ENCODE assay signal across 8 cellular contexts in genomic region chr3:125052671-125053303, GRCh38. TPM values are rescaled to one million over a fixed set of nuclear protein-coding genes. Genes with fewer than 3 reads are reported as not detected.
DNase-seq lines count a peak whose midpoint lies in the region; ATAC-seq lines count a peak whose summit lies in the region.

No MANE protein-coding gene starts in this region.

- peak overlapping the region; percentile 98 for H3K27ac ChIP-seq in ACC112 (ENCODE audit: low read depth, low read length)

- H3K4me3 ChIP-seq in ACC112 (ENCODE audit: low read depth, low read length), result peak overlapping the region; percentile 94
- H3K4me3 ChIP-seq in GM08714 (ENCODE audit: low read length), result peak overlapping the region; percentile 39; the same call in 1 of the 2 replicates

- H3K4me3 Mint-ChIP-seq in activated CD8-positive, alpha-beta T cell treated with anti-CD3 and anti-CD28 coated beads, Interleukin-2, amount 10 ng/mL, durations not matched to agents 7 days and 5 days, result peak overlapping the region; percentile 92
- peak overlapping the region; percentile 94 to 99 (median 98) for H3K4me3 Mint-ChIP-seq in immature natural killer cell

- DNase-seq in activated CD8-positive, alpha-beta T cell treated with anti-CD3 and anti-CD28 coated beads, Interleukin-2, amount 10 ng/mL, durations not matched to agents 7 days and 5 days, result no peak
- DNase-seq in immature natural killer cell (no peak), superior temporal gyrus (ENCODE audit: extremely low spot score) (peak; percentile 60), NK-92 (lab: John Stamatoyannopoulos, UW; ENCODE audit: unreplicated experiment) (no peak)

- peaks cover 74% of the 10 kb centered on the region for H3K4me1 Mint-ChIP-seq in activated CD8-positive, alpha-beta T cell treated with anti-CD3 and anti-CD28 coated beads, Interleukin-2, amount 10 ng/mL, durations not matched to agents 7 days and 5 days (ENCODE audit: low read depth)
- peaks cover 6 to 78% of the 10 kb centered on the region in 2 donors for H3K4me1 Mint-ChIP-seq in immature natural killer cell

- no peak for ATAC-seq in activated CD8-positive, alpha-beta T cell treated with anti-CD3 and anti-CD28 coated beads, Interleukin-2, amount 10 ng/mL, durations not matched to agents 7 days and 5 days
- ATAC-seq in HG02571 (IDR thresholded peaks at IDR 0.05; ENCODE audit: unreplicated experiment), result no peak
- no peak for ATAC-seq in HG03342 (IDR thresholded peaks at IDR 0.05; ENCODE audit: unreplicated experiment)

- H3K27ac Mint-ChIP-seq in activated CD8-positive, alpha-beta T cell treated with anti-CD3 and anti-CD28 coated beads, Interleukin-2, amount 10 ng/mL, durations not matched to agents 7 days and 5 days, result peak overlapping the region; percentile 84
- peak overlapping the region; percentile 90 to 98 (median 96) for H3K27ac Mint-ChIP-seq in immature natural killer cell

- peaks cover 5% of the 10 kb centered on the region; the same call in 1 of the 2 replicates for H3K36me3 ChIP-seq in ACC112 (ENCODE audit: insufficient read depth, low read length)

- POLR2A ChIA-PET in activated CD8-positive, alpha-beta T cell treated with anti-CD3 and anti-CD28 coated beads, Interleukin-2, amount 10 ng/mL, durations not matched to agents 7 days and 5 days (lab: Charles Lee), result interaction anchor here (0.6 to 2.2 kb wide), 5 partner anchors 28 to 272 kb away, joined by 3 to 7 read pairs (median 4); no protein-coding TSS in a partner anchor

- H3K9me3 Mint-ChIP-seq in activated CD8-positive, alpha-beta T cell treated with anti-CD3 and anti-CD28 coated beads, Interleukin-2, amount 10 ng/mL, durations not matched to agents 7 days and 5 days (ENCODE audit: insufficient read depth), result no peaks in the 10 kb centered on the region
- peaks cover 0 to under 1% (median 0%) of the 10 kb centered on the region in 6 donors for H3K9me3 Mint-ChIP-seq in immature natural killer cell

- H3K79me2 ChIP-seq in ACC112 (ENCODE audit: control insufficient read depth, insufficient read depth, low read length, unreplicated experiment), result peaks cover 68% of the 10 kb centered on the region

- H2AFZ ChIP-seq in ACC112 (ENCODE audit: low read length, unreplicated experiment), result no peak overlapping the region

- CTCF ChIA-PET in activated CD8-positive, alpha-beta T cell treated with anti-CD3 and anti-CD28 coated beads, Interleukin-2, amount 10 ng/mL, durations not matched to agents 7 days and 5 days (lab: Charles Lee), result interaction anchor here (0.9 to 3.1 kb wide), 12 partner anchors 12 to 149 kb away, joined by 3 to 16 read pairs (median 4); no protein-coding TSS in a partner anchor

- H3K36me3 Mint-ChIP-seq in activated CD8-positive, alpha-beta T cell treated with anti-CD3 and anti-CD28 coated beads, Interleukin-2, amount 10 ng/mL, durations not matched to agents 7 days and 5 days (ENCODE audit: low read depth), result peaks cover 45% of the 10 kb centered on the region
- peaks cover 0 to 5% (median 4%) of the 10 kb centered on the region in 3 donors for H3K36me3 Mint-ChIP-seq in immature natural killer cell

- H3K4me1 ChIP-seq in ACC112 (ENCODE audit: control insufficient read depth, insufficient read depth, low read length, unreplicated experiment), result peaks cover 50% of the 10 kb centered on the region

- H3K27me3 ChIP-seq in ACC112 (ENCODE audit: insufficient read depth, low read length), result no peaks in the 10 kb centered on the region

- H3K27me3 Mint-ChIP-seq in activated CD8-positive, alpha-beta T cell treated with anti-CD3 and anti-CD28 coated beads, Interleukin-2, amount 10 ng/mL, durations not matched to agents 7 days and 5 days (ENCODE audit: low read depth), result peaks cover under 1% of the 10 kb centered on the region
- H3K27me3 Mint-ChIP-seq in immature natural killer cell (ENCODE audit: low read depth in 3 of 3), result peaks cover 2 to 9% (median 2%) of the 10 kb centered on the region in 3 donors

RNA-seq across cellular contexts. Expression of gene HEG1, which starts 3.0 kb away (rescaled TPM):
- total RNA-seq in activated CD8-positive, alpha-beta T cell treated with anti-CD3 and anti-CD28 coated beads, Interleukin-2, amount 10 ng/mL, durations not matched to agents 7 days and 5 days, result 10 to 100 TPM; 58.6 to 61.7 TPM
- polyA plus RNA-seq in immature natural killer cell, result 10 to 100 TPM in 1 of 3 donors, 1 to 10 TPM in 2; 2.1 to 12.1 (median 4.9) TPM
